In the genomic region with DNA sequence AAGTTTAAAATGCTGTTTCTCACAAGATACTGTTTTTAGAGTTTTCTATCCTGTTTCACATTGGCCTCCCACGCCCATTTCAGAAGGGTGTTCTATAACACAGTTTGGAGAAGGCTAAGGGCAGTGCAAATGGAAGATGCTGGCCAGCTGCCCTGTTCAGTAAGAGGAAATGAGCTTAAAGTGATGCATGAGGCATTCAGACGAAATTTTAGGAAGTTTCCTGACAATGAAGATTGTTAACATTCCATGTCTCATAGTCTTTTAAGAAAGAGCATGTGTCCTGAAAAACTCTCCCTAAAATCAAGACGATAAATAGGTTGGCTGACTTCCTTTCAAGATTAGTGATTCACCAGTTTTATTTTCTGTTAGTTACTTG, we compare ENCODE assay signal across 13 cellular contexts.
DNase-seq lines count a peak whose midpoint lies in the region; ATAC-seq and TF ChIP-seq lines count a peak whose summit lies in the region.
"Had no signal": no experiment of that assay in that cellular context is flagged by ENCODE, and none has a peak within 500 bp of the region (broad histone marks: within the 10 kb centered on the region; RNA-seq: fewer than 3 reads in every experiment).

No MANE protein-coding gene starts in this region.

- no peak for TF ChIP-seq CTCF in body of pancreas (IDR thresholded peaks at IDR 0.05)

- TF ChIP-seq POLR2A in body of pancreas (IDR thresholded peaks at IDR 0.05), result no peak

- H3K4me3 ChIP-seq in HUES48 (ENCODE audit: low read depth, low read length), result peak overlapping the region; percentile 27; the same call in 1 of the 2 replicates
- H3K4me3 ChIP-seq in body of pancreas, result no peak overlapping the region
- no peak overlapping the region for H3K4me3 ChIP-seq in iPS-18a (ENCODE audit: low read length)
- H3K4me3 ChIP-seq: gastrocnemius medialis, SJSA1 had no signal

- H3K4me1 Mint-ChIP-seq in activated T-cell treated with anti-CD3 and anti-CD28 coated beads, Interleukin-2, amount 50 U/mL, for 72 hours (ENCODE audit: low read depth), result peaks cover 9% of the 10 kb centered on the region

- WGBS in body of pancreas, 2 donors, result 70 to 76% methylated on average over 3 of the region's 3 CpGs

- H3K36me3 ChIP-seq in HUES48 (ENCODE audit: control insufficient read depth, insufficient read depth, low read length), result no peaks in the 10 kb centered on the region
- no peaks in the 10 kb centered on the region for H3K36me3 ChIP-seq in body of pancreas (replicated peaks in 1 of 2; ENCODE audit: insufficient read depth in 1 of 2, low read depth in 2 of 2)
- no peaks in the 10 kb centered on the region for H3K36me3 ChIP-seq in iPS-18a (ENCODE audit: control insufficient read depth, low read depth, low read length)
- H3K36me3 ChIP-seq: gastrocnemius medialis, SJSA1 had no signal

- H3K27me3 ChIP-seq in HUES48 (ENCODE audit: control insufficient read depth, insufficient read depth, low read length), result no peaks in the 10 kb centered on the region
- no peaks in the 10 kb centered on the region for H3K27me3 ChIP-seq in body of pancreas
- no peaks in the 10 kb centered on the region for H3K27me3 ChIP-seq in iPS-18a (ENCODE audit: control insufficient read depth, insufficient read depth, low read length)
- H3K27me3 ChIP-seq: gastrocnemius medialis, SJSA1 had no signal

- H3K9me3 Mint-ChIP-seq in activated T-cell treated with anti-CD3 and anti-CD28 coated beads, Interleukin-2, amount 50 U/mL, for 72 hours, result no peaks in the 10 kb centered on the region
- H3K9me3 Mint-ChIP-seq: activated CD4-positive, alpha-beta T cell treated with anti-CD3 and anti-CD28 coated beads, Interleukin-2, amount 10 ng/mL, durations not matched to agents 7 days and 5 days; CD8-positive, alpha-beta T cell had no signal

- H3K4me3 Mint-ChIP-seq in activated T-cell treated with anti-CD3 and anti-CD28 coated beads, Interleukin-2, amount 50 U/mL, for 72 hours, result no peak overlapping the region
- H3K4me3 Mint-ChIP-seq: activated CD4-positive, alpha-beta T cell treated with anti-CD3 and anti-CD28 coated beads, Interleukin-2, amount 10 ng/mL, durations not matched to agents 7 days and 5 days; CD8-positive, alpha-beta T cell had no signal

- H3K27ac Mint-ChIP-seq in activated T-cell treated with anti-CD3 and anti-CD28 coated beads, Interleukin-2, amount 50 U/mL, for 72 hours, result no peak overlapping the region
- H3K27ac Mint-ChIP-seq: activated CD4-positive, alpha-beta T cell treated with anti-CD3 and anti-CD28 coated beads, Interleukin-2, amount 10 ng/mL, durations not matched to agents 7 days and 5 days; CD8-positive, alpha-beta T cell had no signal

- peak overlapping the region; percentile 93 for H3K27ac ChIP-seq in HUES48 (ENCODE audit: low read depth, low read length)
- no peak overlapping the region for H3K27ac ChIP-seq in body of pancreas
- peak overlapping the region; percentile 19 for H3K27ac ChIP-seq in iPS-18a (ENCODE audit: low read length)
- H3K27ac ChIP-seq: gastrocnemius medialis, SJSA1 had no signal

- peak overlapping the region; percentile 33 for H3K9ac ChIP-seq in HUES48 (ENCODE audit: low read depth, low read length)
- no peak overlapping the region for H3K9ac ChIP-seq in iPS-18a (ENCODE audit: low read length)

- intact Hi-C loops in body of pancreas (cut with DNase I), result no loop called here

- DNase-seq in AG08395 (ENCODE audit: low spot score) (peak; percentile 58), body of pancreas (peak in 3 of 4 donors; percentile 8 to 15 (median 10)), GM19240 (ENCODE audit: insufficient read length, low spot score) (no peak)
- no peak for DNase-seq in activated T-cell treated with anti-CD3 and anti-CD28 coated beads, Interleukin-2, amount 50 U/mL, for 72 hours
- DNase-seq in stimulated activated CD4-positive, alpha-beta T cell treated with anti-CD3 and anti-CD28 coated beads, Interleukin-2, amount 100 ng/mL, for 48 hours, result no peak
- DNase-seq: activated CD4-positive, alpha-beta T cell treated with anti-CD3 and anti-CD28 coated beads, Interleukin-2, amount 10 ng/mL, durations not matched to agents 7 days and 5 days; gastrocnemius medialis; NCI-H1436 treated with DMSO at 0.1 percent for 48 hours had no signal

- ATAC-seq in body of pancreas (no peak), GM18909 (IDR thresholded peaks at IDR 0.05; ENCODE audit: poor library complexity, unreplicated experiment) (no peak)
- ATAC-seq in activated T-cell treated with anti-CD3 and anti-CD28 coated beads, Interleukin-2, amount 50 U/mL, for 72 hours (replicated peaks in 1 of 2), result no peak
- ATAC-seq: CD8-positive, alpha-beta T cell; gastrocnemius medialis had no signal

- H3K9me3 ChIP-seq in HUES48 (ENCODE audit: control insufficient read depth, insufficient read depth, low read length) (no peaks in the 10 kb centered on the region), body of pancreas (no peaks in the 10 kb centered on the region), iPS-18a (ENCODE audit: control insufficient read depth, low read depth, low read length) (no peaks in the 10 kb centered on the region)
- H3K9me3 ChIP-seq: gastrocnemius medialis, SJSA1 had no signal

- no peaks in the 10 kb centered on the region for H3K27me3 Mint-ChIP-seq in activated T-cell treated with anti-CD3 and anti-CD28 coated beads, Interleukin-2, amount 50 U/mL, for 72 hours (ENCODE audit: low read depth)
- H3K27me3 Mint-ChIP-seq: activated CD4-positive, alpha-beta T cell treated with anti-CD3 and anti-CD28 coated beads, Interleukin-2, amount 10 ng/mL, durations not matched to agents 7 days and 5 days had no signal

- no peaks in the 10 kb centered on the region for H3K36me3 Mint-ChIP-seq in activated T-cell treated with anti-CD3 and anti-CD28 coated beads, Interleukin-2, amount 50 U/mL, for 72 hours (ENCODE audit: insufficient read depth in 2 of 2)
- H3K36me3 Mint-ChIP-seq: CD8-positive, alpha-beta T cell had no signal

- H3K4me1 ChIP-seq in HUES48 (ENCODE audit: control insufficient read depth, insufficient read depth, low read length) (peaks cover 43% of the 10 kb centered on the region), body of pancreas (no peaks in the 10 kb centered on the region), iPS-18a (ENCODE audit: control insufficient read depth, low read depth, low read length) (peaks cover 32% of the 10 kb centered on the region)

Comparison
In these comparisons a context has a peak if more than half of its experiments do, and no peak if none do; other contexts are left out.
1. DNase-seq: peak in AG08395 (single experiment) and body of pancreas (3 of 4); none in activated T-cell treated with anti-CD3 and anti-CD28 coated beads, Interleukin-2, amount 50 U/mL, for 72 hours (0 of 2), GM19240 (single experiment) and stimulated activated CD4-positive, alpha-beta T cell treated with anti-CD3 and anti-CD28 coated beads, Interleukin-2, amount 100 ng/mL, for 48 hours (0 of 2).
2. H3K27ac ChIP-seq: peak in HUES48 (single experiment) and iPS-18a (single experiment); none in body of pancreas (0 of 4).